Comparison of ENCODE assay signal across 11 cellular contexts in genomic region chr10:80474597-80474910, GRCh38. TPM values are rescaled to one million over a fixed set of nuclear protein-coding genes. Genes with fewer than 3 reads are reported as not detected.
A peak's percentile ranks its signal among the peaks of the same experiment; 100 is the strongest.
DNase-seq lines count a peak whose midpoint lies in the region; ATAC-seq and TF ChIP-seq lines count a peak whose summit lies in the region.
"Had no signal": no experiment of that assay in that cellular context is flagged by ENCODE, and none has a peak within 500 bp of the region (broad histone marks: within the 10 kb centered on the region; RNA-seq: fewer than 3 reads in every experiment).

No MANE protein-coding gene starts in this region.

- DNase-seq in PC-9: no peak
- DNase-seq in effector memory CD4-positive, alpha-beta T cell: no peak
- DNase-seq in neural crest cell (ENCODE audit: low read depth, low spot score): no peak
- DNase-seq in hypothalamus (lab: John Stamatoyannopoulos, UW): no peak
- DNase-seq in activated CD4-positive, CD25-positive, alpha-beta regulatory T cell treated with anti-CD3 and anti-CD28 coated beads, Interleukin-2, amount 50 U/mL, for 72 hours: no peak
- DNase-seq: COR-L47; NCI-H1436 treated with DMSO at 0.1 percent for 48 hours; stimulated activated CD4-positive, alpha-beta T cell treated with anti-CD3 and anti-CD28 coated beads, Interleukin-12 subunit alpha, Interleukin-12 subunit beta, amount 100 ng/mL, for 4 hours had no signal

- H2AFZ ChIP-seq in PC-9: no peak overlapping the region

- H3K4me1 Mint-ChIP-seq in neural crest cell: peaks cover 53% of the 10 kb centered on the region

- TF ChIP-seq CTCF in PC-9 (conservative IDR thresholded peaks at IDR 0.05): no peak
- TF ChIP-seq CTCF in neural crest cell (conservative IDR thresholded peaks at IDR 0.05): no peak

- H3K79me2 ChIP-seq in PC-9 (ENCODE audit: low read depth): peaks cover 97% of the 10 kb centered on the region

- H3F3A ChIP-seq in PC-9 (ENCODE audit: insufficient read depth, low read depth): peaks cover 84% of the 10 kb centered on the region

- POLR2A ChIA-PET in PC-9 (lab: Charles Lee; ENCODE audit: unreplicated experiment): no interaction called here

- H3K4me1 ChIP-seq in BLaER1: peaks cover 56% of the 10 kb centered on the region
- H3K4me1 ChIP-seq in PC-9 (replicated peaks; ENCODE audit: insufficient read depth): peaks cover 89% of the 10 kb centered on the region
- H3K4me1 ChIP-seq in effector memory CD4-positive, alpha-beta T cell (ENCODE audit: control insufficient read depth, insufficient read depth, low read length, poor library complexity, severe bottlenecking): peaks cover 60% of the 10 kb centered on the region

- H3K36me3 Mint-ChIP-seq in neural crest cell (ENCODE audit: low read depth): peaks cover 32% of the 10 kb centered on the region

- no peaks in the 10 kb centered on the region for H3K27me3 Mint-ChIP-seq in neural crest cell (ENCODE audit: low read depth)

- CTCF ChIA-PET in PC-9 (lab: Charles Lee): interaction anchor here (0.7 kb wide), 1 partner anchor 31 kb away, joined by 3 read pairs; no protein-coding TSS in a partner anchor

- no TSS peak for BruUV-seq in PC-9 (replicated peaks; lab: Mats Ljungman, UMichigan)

- peak overlapping the region; percentile 75 for H3K27ac Mint-ChIP-seq in neural crest cell (ENCODE audit: unreplicated experiment)

- H3K27me3 ChIP-seq in BLaER1: no peaks in the 10 kb centered on the region
- H3K27me3 ChIP-seq in PC-9 (ENCODE audit: insufficient read depth, low read depth): no peaks in the 10 kb centered on the region
- no peaks in the 10 kb centered on the region for H3K27me3 ChIP-seq in effector memory CD4-positive, alpha-beta T cell (replicated peaks; ENCODE audit: control insufficient read depth, insufficient read depth, low read length, poor library complexity, severe bottlenecking)

- 0 out of 2 replicates have a peak overlapping the region, but pooled peaks have one; percentile 45 for H3K9ac ChIP-seq in BLaER1

- peaks cover 6% of the 10 kb centered on the region for H3K9me3 Mint-ChIP-seq in neural crest cell

- H3K27ac ChIP-seq in BLaER1 (peak overlapping the region; percentile 62), PC-9 (peak overlapping the region; percentile 91)
- peak overlapping the region; percentile 72 for H3K27ac ChIP-seq in effector memory CD4-positive, alpha-beta T cell (ENCODE audit: insufficient read depth, low read length, poor library complexity, severe bottlenecking)

- H4K20me1 ChIP-seq in BLaER1: peaks cover 92% of the 10 kb centered on the region
- no peaks in the 10 kb centered on the region for H4K20me1 ChIP-seq in PC-9 (ENCODE audit: insufficient read depth)

- peaks cover 92% of the 10 kb centered on the region for H3K36me3 ChIP-seq in BLaER1
- peaks cover 62% of the 10 kb centered on the region for H3K36me3 ChIP-seq in PC-9 (ENCODE audit: low read depth)
- H3K36me3 ChIP-seq in effector memory CD4-positive, alpha-beta T cell (ENCODE audit: control insufficient read depth, insufficient read depth, low read length): peaks cover 29% of the 10 kb centered on the region

- H3K9me3 ChIP-seq in BLaER1: peaks cover 37% of the 10 kb centered on the region
- H3K9me3 ChIP-seq in PC-9 (ENCODE audit: insufficient read depth, low read depth): no peaks in the 10 kb centered on the region; the same call in 1 of the 2 replicates
- H3K9me3 ChIP-seq in effector memory CD4-positive, alpha-beta T cell (ENCODE audit: control insufficient read depth, low read length): no peaks in the 10 kb centered on the region

- ATAC-seq in GM19463 (IDR thresholded peaks at IDR 0.05; ENCODE audit: unreplicated experiment): no peak
- ATAC-seq in GM18907 (IDR thresholded peaks at IDR 0.05; ENCODE audit: unreplicated experiment): no peak

- intact Hi-C loops in PC-9 (cut with micrococcal nuclease; ENCODE audit: unreplicated experiment): no loop called here

- no peaks in the 10 kb centered on the region for H3K9me2 ChIP-seq in PC-9 (ENCODE audit: insufficient read depth)

- H3K4me2 ChIP-seq in BLaER1: peak overlapping the region; percentile 96
- H3K4me2 ChIP-seq in PC-9: peak overlapping the region; percentile 56

- H3K4me3 Mint-ChIP-seq in neural crest cell: no peak overlapping the region

- H3K4me3 ChIP-seq in BLaER1: no peak overlapping the region
- H3K4me3 ChIP-seq in PC-9: no peak overlapping the region
- no peak overlapping the region for H3K4me3 ChIP-seq in effector memory CD4-positive, alpha-beta T cell (ENCODE audit: insufficient read depth, low read depth, low read length, poor library complexity, severe bottlenecking)

RNA-seq across cellular contexts. Expression of gene TSPAN14, which starts 20.4 kb away (rescaled TPM):
- total RNA-seq in PC-9 (2021): 114 and 135 TPM in 2 replicates
- total RNA-seq in neural crest cell: 140 and 144 TPM in 2 replicates
